Comparison of ENCODE assay signal across 8 cellular contexts in genomic region chr2:40281021-40281940, GRCh38.
DNase-seq lines count a peak whose midpoint lies in the region; ATAC-seq and TF ChIP-seq lines count a peak whose summit lies in the region.

No MANE protein-coding gene starts in this region.

- CTCF ChIA-PET in AG04450 (lab: Charles Lee) = interaction anchor here (0.9 to 1.5 kb wide), 5 partner anchors 24 to 368 kb away, joined by 3 to 5 read pairs (median 4); no protein-coding TSS in a partner anchor
- CTCF ChIA-PET in OCI-LY7 (lab: Charles Lee; ENCODE audit: unreplicated experiment) = interaction anchor here (1.1 kb wide), 1 partner anchor 9 kb away, joined by 7 read pairs; no protein-coding TSS in a partner anchor

- H2BK12ac ChIP-seq in neuronal stem cell (ENCODE audit: low read length) = no peak overlapping the region

- peak; percentile 72 for ATAC-seq in GM21529 (IDR thresholded peaks at IDR 0.05; ENCODE audit: unreplicated experiment)
- peak; percentile 84 for ATAC-seq in left ventricle myocardium superior
- ATAC-seq in GM18520 (IDR thresholded peaks at IDR 0.05; ENCODE audit: unreplicated experiment) = no peak

- no peaks in the 10 kb centered on the region for H3K9me3 ChIP-seq in AG04450 (ENCODE audit: control insufficient read depth, insufficient read depth, low read length)
- no peaks in the 10 kb centered on the region for H3K9me3 ChIP-seq in OCI-LY7 (ENCODE audit: low read length)
- no peaks in the 10 kb centered on the region for H3K9me3 ChIP-seq in neuronal stem cell (replicated peaks in 1 of 2; ENCODE audit: control insufficient read depth in 2 of 2, insufficient read depth in 1 of 2, low read depth in 1 of 2, low read length in 2 of 2)

- H3K14ac ChIP-seq in neuronal stem cell (ENCODE audit: low read length) = no peak overlapping the region

- no peak overlapping the region for H2BK120ac ChIP-seq in neuronal stem cell (ENCODE audit: low read depth, low read length)

- no peaks in the 10 kb centered on the region for H4K20me1 ChIP-seq in OCI-LY7 (ENCODE audit: insufficient read depth, low read length)

- H2AFZ ChIP-seq in OCI-LY7 (ENCODE audit: low read length) = peak overlapping the region; percentile 94
- no peak overlapping the region for H2AFZ ChIP-seq in neuronal stem cell (ENCODE audit: low read length)

- no peaks in the 10 kb centered on the region for H3K79me1 ChIP-seq in neuronal stem cell (ENCODE audit: low read depth, low read length)

- H2AK5ac ChIP-seq in neuronal stem cell (ENCODE audit: low read depth, low read length) = no peak overlapping the region

- H3K18ac ChIP-seq in neuronal stem cell (ENCODE audit: low read length) = no peak overlapping the region

- H3K4me1 ChIP-seq in OCI-LY7 (ENCODE audit: insufficient read depth, low read length, poor library complexity, severe bottlenecking) = peaks cover 86% of the 10 kb centered on the region
- peaks cover 0 to 7% of the 10 kb centered on the region in 2 donors for H3K4me1 ChIP-seq in neuronal stem cell (ENCODE audit: control insufficient read depth in 2 of 2, insufficient read depth in 1 of 2, low read depth in 1 of 2, low read length in 2 of 2)

- H3K9me3 Mint-ChIP-seq in immature natural killer cell = peaks cover 0 to 2% (median 0%) of the 10 kb centered on the region in 6 donors

- H3K36me3 ChIP-seq in OCI-LY7 (ENCODE audit: insufficient read depth, low read length) (no peaks in the 10 kb centered on the region), neuronal stem cell (replicated peaks in 1 of 2; ENCODE audit: control insufficient read depth in 2 of 2, insufficient read depth in 2 of 2, low read length in 2 of 2) (no peaks in the 10 kb centered on the region)

- H3K27ac Mint-ChIP-seq in immature natural killer cell = no peak overlapping the region

- H4K8ac ChIP-seq in neuronal stem cell (ENCODE audit: low read depth, low read length) = no peak overlapping the region

- no peak overlapping the region for H3K4ac ChIP-seq in neuronal stem cell (ENCODE audit: low read length)

- H2BK15ac ChIP-seq in neuronal stem cell (ENCODE audit: low read length) = no peak overlapping the region

- H3K36me3 Mint-ChIP-seq in immature natural killer cell = no peaks in the 10 kb centered on the region

- H3K27ac ChIP-seq in AG04450 (ENCODE audit: low read depth, low read length) = peak overlapping the region; percentile 85
- H3K27ac ChIP-seq in OCI-LY7 (ENCODE audit: low read depth, low read length, poor library complexity, severe bottlenecking) = peak overlapping the region; percentile 84
- H3K27ac ChIP-seq in neuronal stem cell (replicated peaks; ENCODE audit: low read length) = no peak overlapping the region

- POLR2A ChIA-PET in AG04450 (lab: Yijun Ruan, JAX) = interaction anchor here (0.6 to 1.3 kb wide), 8 partner anchors 41 to 170 kb away, joined by 3 to 8 read pairs (median 4); partner anchors contain the start of gene SLC8A1
- POLR2A ChIA-PET in OCI-LY7 (lab: Charles Lee) = interaction anchor here (0.5 to 4.3 kb wide), 18 partner anchors 9 to 1155 kb away, joined by 3 to 25 read pairs (median 4); no protein-coding TSS in a partner anchor

- peak overlapping the region; percentile 88 for H3K4me2 ChIP-seq in OCI-LY7 (ENCODE audit: low read length)
- H3K4me2 ChIP-seq in neuronal stem cell (ENCODE audit: insufficient read depth, low read length, poor library complexity, severe bottlenecking) = no peak overlapping the region

- H3K4me1 Mint-ChIP-seq in immature natural killer cell = no peaks in the 10 kb centered on the region

- no CpG with 5 or more reads among the region's 3 CpGs for WGBS in neuronal stem cell (ENCODE audit: extremely low coverage in 2 of 2, insufficient read length in 2 of 2, insufficient replicate concordance in 1 of 2), 2 donors

- DNase-seq in AG04450 (ENCODE audit: low read depth, low spot score) = peak; percentile 59
- peak; percentile 67 for DNase-seq in OCI-LY7 (ENCODE audit: low spot score)
- peak; percentile 32 for DNase-seq in left ventricle myocardium superior
- DNase-seq in neuronal stem cell (ENCODE audit: low spot score) = no peak
- DNase-seq in immature natural killer cell = no peak
- DNase-seq in NCI-H1092 (lab: John Stamatoyannopoulos, UW) = no peak

- no peaks in the 10 kb centered on the region for H3K79me2 ChIP-seq in OCI-LY7 (ENCODE audit: insufficient read depth, low read depth, low read length)

- H3K9ac ChIP-seq in neuronal stem cell (ENCODE audit: low read depth, low read length, poor library complexity) = no peak overlapping the region

- intact Hi-C loops in OCI-LY7 (cut with micrococcal nuclease; ENCODE audit: unreplicated experiment) (loop anchor here (5.0 kb wide), 1 partner anchor 166 kb away; no protein-coding TSS in a partner anchor), left ventricle myocardium superior (cut with micrococcal nuclease) (no loop called here)

- H3K4me3 Mint-ChIP-seq in immature natural killer cell = no peak overlapping the region

- no peak overlapping the region for H3K23ac ChIP-seq in neuronal stem cell (ENCODE audit: low read depth, low read length, poor library complexity)

- no TSS peak for BruUV-seq in OCI-LY7 (replicated peaks; lab: Mats Ljungman, UMichigan)

- TF ChIP-seq CTCF in AG04450 (IDR thresholded peaks at IDR 0.05; ENCODE audit: low read depth, low read length) (no peak), OCI-LY7 (conservative IDR thresholded peaks at IDR 0.05; ENCODE audit: low read length) (no peak)

- H3K4me3 ChIP-seq in AG04450 (ENCODE audit: low read depth, low read length) (no peak overlapping the region), OCI-LY7 (ENCODE audit: low read depth, low read length, poor library complexity, severe bottlenecking) (peak overlapping the region; percentile 63), neuronal stem cell (ENCODE audit: low read length in 2 of 2) (no peak overlapping the region)

- H4K91ac ChIP-seq in neuronal stem cell (ENCODE audit: low read depth, low read length, poor library complexity) = no peak overlapping the region

- no peak overlapping the region for H2BK5ac ChIP-seq in neuronal stem cell (ENCODE audit: low read length)

- H3K9me2 ChIP-seq in OCI-LY7 (ENCODE audit: insufficient read depth, low read length) = no peaks in the 10 kb centered on the region

- H3K27me3 Mint-ChIP-seq in immature natural killer cell (ENCODE audit: low read depth in 3 of 3) = peaks cover 0 to 2% (median 0%) of the 10 kb centered on the region in 3 donors

- H3K27me3 ChIP-seq in AG04450 (ENCODE audit: control insufficient read depth, insufficient read depth, low read length) = no peaks in the 10 kb centered on the region
- H3K27me3 ChIP-seq in neuronal stem cell (ENCODE audit: control insufficient read depth in 3 of 3, insufficient read depth in 3 of 3, low read depth in 1 of 3, low read length in 3 of 3) = no peaks in the 10 kb centered on the region

Comparison
In these comparisons a context has a peak if more than half of its experiments do, and no peak if none do; other contexts are left out.
1. DNase-seq: peak in AG04450 (single experiment), OCI-LY7 (single experiment) and left ventricle myocardium superior (single experiment); none in neuronal stem cell (single experiment), immature natural killer cell (0 of 3) and NCI-H1092 (single experiment).